ENCODE assay signal across 7 cellular contexts in genomic region chr6:36840471-36841461, GRCh38. TPM values are rescaled to one million over a fixed set of nuclear protein-coding genes. Genes with fewer than 3 reads are reported as not detected.
DNase-seq lines count a peak whose midpoint lies in the region; ATAC-seq, FAIRE-seq and TF ChIP-seq lines count a peak whose summit lies in the region.

No MANE protein-coding gene starts in this region.

- H3K36me3 ChIP-seq in body of pancreas (replicated peaks in 1 of 2; ENCODE audit: insufficient read depth in 1 of 2, low read depth in 2 of 2), result no peaks in the 10 kb centered on the region
- no peaks in the 10 kb centered on the region for H3K36me3 ChIP-seq in kidney (ENCODE audit: control insufficient read depth in 1 of 2, insufficient read depth in 2 of 2, low read length in 2 of 2)

- no peak for TF ChIP-seq POLR2A in body of pancreas (IDR thresholded peaks at IDR 0.05)

- H3K27me3 Mint-ChIP-seq in T-cell, result peaks cover 18 to 31% of the 10 kb centered on the region in 2 donors

- no peaks in the 10 kb centered on the region for H3K36me3 Mint-ChIP-seq in T-cell

- H3K4me1 Mint-ChIP-seq in T-cell, result peaks cover 7 to 14% (median 13%) of the 10 kb centered on the region in 3 donors

- POLR2A ChIA-PET in T-cell (lab: Charles Lee), result no interaction called here

- H3K27me3 ChIP-seq in body of pancreas, result no peaks in the 10 kb centered on the region

- H3K4me3 Mint-ChIP-seq in T-cell, result peak overlapping the region; percentile 73 to 74 (median 73)

- intact Hi-C loops in body of pancreas (cut with DNase I), result no loop called here
- intact Hi-C loops in kidney (cut with DNase I), result no loop called here

- no peak for TF ChIP-seq CTCF in body of pancreas (IDR thresholded peaks at IDR 0.05)
- TF ChIP-seq CTCF in kidney (IDR thresholded peaks at IDR 0.05; ENCODE audit: borderline replicate concordance, extremely low read depth, insufficient read depth), result no peak

- WGBS in body of pancreas, 2 donors, result 31 to 52% methylated on average over 16 to 44 of the region's 44 CpGs

- no peak overlapping the region for H3K27ac ChIP-seq in body of pancreas
- no peak overlapping the region for H3K27ac ChIP-seq in kidney (ENCODE audit: low read depth in 2 of 2, low read length in 2 of 2)

- peak overlapping the region; percentile 19 to 21 for H3K9ac ChIP-seq in kidney (ENCODE audit: low read length in 2 of 2)

- H3K27ac Mint-ChIP-seq in T-cell, result no peak overlapping the region

- FAIRE-seq in kidney (lab: Jason Lieb, UNC), result no peak

- H3K4me3 ChIP-seq in body of pancreas (no peak overlapping the region), kidney (ENCODE audit: low read length in 2 of 2) (peak overlapping the region; percentile 28 to 43)

- H3K9me3 ChIP-seq in body of pancreas (no peaks in the 10 kb centered on the region), kidney (ENCODE audit: control insufficient read depth in 1 of 2, low read length in 2 of 2) (no peaks in the 10 kb centered on the region)

- DNase-seq in T-cell, result peak in 20 of 34 experiments; percentile 6 to 42 (median 22)
- DNase-seq in body of pancreas, result peak in 1 of 4 donors; percentile 35
- no peak for DNase-seq in kidney
- peak; percentile 22 for DNase-seq in stimulated activated naive CD4-positive, alpha-beta T cell treated with Interleukin-2 at 50 U/mL for 16 hours (lab: John Stamatoyannopoulos, UW)
- no peak for DNase-seq in NK-92 treated with Interleukin-12 subunit alpha and Interleukin-12 subunit beta, amount 100 ng/mL, for 24 hours (lab: John Stamatoyannopoulos, UW)

- peak; percentile 43 to 64 (median 60) for ATAC-seq in T-cell (replicated peaks in 1 of 4)
- peak; percentile 26 for ATAC-seq in body of pancreas
- ATAC-seq in GM21619 (IDR thresholded peaks at IDR 0.05; ENCODE audit: unreplicated experiment), result no peak
- ATAC-seq in GM19467 (IDR thresholded peaks at IDR 0.05; ENCODE audit: unreplicated experiment), result no peak

- CTCF ChIA-PET in T-cell (lab: Charles Lee), result interaction anchor here in 1 of 2 donors (0.6 kb wide), 1 partner anchor 175 kb away, joined by 3 read pairs; no protein-coding TSS in a partner anchor

- no peaks in the 10 kb centered on the region for H3K9me3 Mint-ChIP-seq in T-cell

- H3K4me1 ChIP-seq in body of pancreas (peaks cover 21% of the 10 kb centered on the region), kidney (ENCODE audit: control insufficient read depth in 1 of 2, insufficient read depth in 1 of 2, low read depth in 1 of 2, low read length in 2 of 2) (peaks cover 0 to 13% of the 10 kb centered on the region in 2 donors)

RNA-seq across cellular contexts. Expression of gene CPNE5, which starts 1.5 kb away (rescaled TPM):
- total RNA-seq in T-cell (1 to 10 TPM in 3 of 5 donors, under 1 TPM in 2; 0.73 to 1.8 (median 1.1) TPM), body of pancreas (under 1 TPM in 1 of 2 donors, not detected in 1; 0.78 TPM), kidney (7.1 TPM)
- 3.7 TPM for polyA plus RNA-seq in kidney (ENCODE audit: insufficient read depth, low read depth, low replicate concordance)

RNA-seq across cellular contexts. Expression of gene PPIL1, which starts 33.8 kb away (rescaled TPM):
- 10 to 100 TPM in 3 of 5 donors, 1 to 10 TPM in 2; 5.0 to 14.4 (median 10.6) TPM for total RNA-seq in T-cell
- 1 to 10 TPM; 5.9 to 6.5 TPM for total RNA-seq in body of pancreas
- total RNA-seq in kidney, result 21.3 TPM
- polyA plus RNA-seq in kidney (ENCODE audit: insufficient read depth, low read depth, low replicate concordance), result 40.1 TPM

RNA-seq across cellular contexts. Expression of gene C6orf89, which starts 45.0 kb away (rescaled TPM):
- total RNA-seq in T-cell, result 10 to 100 TPM; 32.6 to 57.9 (median 46.1) TPM
- 10 to 100 TPM; 16.5 to 25.7 TPM for total RNA-seq in body of pancreas
- total RNA-seq in kidney, result 72.4 TPM
- 25.7 TPM for polyA plus RNA-seq in kidney (ENCODE audit: insufficient read depth, low read depth, low replicate concordance)

Comparison
In these comparisons a context has a peak if more than half of its experiments do, and no peak if none do; other contexts are left out.
1. ATAC-seq: peak in T-cell (4 of 4) and body of pancreas (single experiment); none in GM21619 (single experiment) and GM19467 (single experiment).
2. DNase-seq: peak in T-cell (20 of 34) and stimulated activated naive CD4-positive, alpha-beta T cell treated with Interleukin-2 at 50 U/mL for 16 hours (single experiment); none in kidney (single experiment) and NK-92 treated with Interleukin-12 subunit alpha and Interleukin-12 subunit beta, amount 100 ng/mL, for 24 hours (single experiment).
3. H3K4me3 ChIP-seq: peak in kidney (2 of 2); none in body of pancreas (0 of 2).